1 cellular context compared by ENCODE assay signal in genomic region chr1:117366281-117366981, GRCh38.
TF ChIP-seq lines count a peak whose summit lies in the region.

No MANE protein-coding gene starts in this region.

TF ChIP-seq in HepG2, 621 proteins besides CTCF, POLR2A, EP300 and RAD21 (continued from another document and continues in another):
- TF ChIP-seq, protein P1, sequence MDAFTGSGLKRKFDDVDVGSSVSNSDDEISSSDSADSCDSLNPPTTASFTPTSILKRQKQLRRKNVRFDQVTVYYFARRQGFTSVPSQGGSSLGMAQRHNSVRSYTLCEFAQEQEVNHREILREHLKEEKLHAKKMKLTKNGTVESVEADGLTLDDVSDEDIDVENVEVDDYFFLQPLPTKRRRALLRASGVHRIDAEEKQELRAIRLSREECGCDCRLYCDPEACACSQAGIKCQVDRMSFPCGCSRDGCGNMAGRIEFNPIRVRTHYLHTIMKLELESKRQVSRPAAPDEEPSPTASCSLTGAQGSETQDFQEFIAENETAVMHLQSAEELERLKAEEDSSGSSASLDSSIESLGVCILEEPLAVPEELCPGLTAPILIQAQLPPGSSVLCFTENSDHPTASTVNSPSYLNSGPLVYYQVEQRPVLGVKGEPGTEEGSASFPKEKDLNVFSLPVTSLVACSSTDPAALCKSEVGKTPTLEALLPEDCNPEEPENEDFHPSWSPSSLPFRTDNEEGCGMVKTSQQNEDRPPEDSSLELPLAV (CRISPR knock-in tag; conservative IDR thresholded peaks at IDR 0.05; ENCODE audit: low read depth), result no peak
- TF ChIP-seq NFE2L1 (CRISPR knock-in tag; IDR thresholded peaks at IDR 0.05; ENCODE audit: borderline replicate concordance) (no peak), RAD51 (IDR thresholded peaks at IDR 0.05; ENCODE audit: borderline replicate concordance) (no peak), PATZ1 (CRISPR knock-in tag; IDR thresholded peaks at IDR 0.05) (no peak), ZNF781 (CRISPR knock-in tag; IDR thresholded peaks at IDR 0.05; ENCODE audit: borderline replicate concordance, not compliant biosample characterization) (no peak), TFE3 (CRISPR knock-in tag; IDR thresholded peaks at IDR 0.05) (no peak), ZFX (CRISPR knock-in tag; IDR thresholded peaks at IDR 0.05; ENCODE audit: low read depth) (no peak), ZNF18 (CRISPR knock-in tag; IDR thresholded peaks at IDR 0.05; ENCODE audit: insufficient replicate concordance) (no peak), TAF1 (CRISPR knock-in tag; IDR thresholded peaks at IDR 0.05) (no peak; the same call in 1 of the 2 replicates), MED13 (CRISPR knock-in tag; IDR thresholded peaks at IDR 0.05) (no peak), SRSF4 (IDR thresholded peaks at IDR 0.05; ENCODE audit: low read depth, low read length, poor library complexity, severe bottlenecking) (no peak), ONECUT2 (CRISPR knock-in tag; IDR thresholded peaks at IDR 0.05) (no peak), NFYC (CRISPR knock-in tag; IDR thresholded peaks at IDR 0.05) (no peak), ZFP1 (CRISPR knock-in tag; IDR thresholded peaks at IDR 0.05) (no peak), ZSCAN20 (CRISPR knock-in tag; IDR thresholded peaks at IDR 0.05; ENCODE audit: borderline replicate concordance) (no peak), CENPT (CRISPR knock-in tag; IDR thresholded peaks at IDR 0.05; ENCODE audit: low read depth) (no peak), ZNF260 (CRISPR knock-in tag; IDR thresholded peaks at IDR 0.05; ENCODE audit: borderline replicate concordance, low read depth) (no peak), ZNF318 (CRISPR knock-in tag; IDR thresholded peaks at IDR 0.05) (no peak), ISL2 (CRISPR knock-in tag; IDR thresholded peaks at IDR 0.05) (no peak), RARA (CRISPR knock-in tag; IDR thresholded peaks at IDR 0.05) (0 out of 2 replicates have a peak, but pooled peaks have one; percentile 5), DZIP1 (CRISPR knock-in tag; IDR thresholded peaks at IDR 0.05) (no peak)
- TF ChIP-seq, protein P2, sequence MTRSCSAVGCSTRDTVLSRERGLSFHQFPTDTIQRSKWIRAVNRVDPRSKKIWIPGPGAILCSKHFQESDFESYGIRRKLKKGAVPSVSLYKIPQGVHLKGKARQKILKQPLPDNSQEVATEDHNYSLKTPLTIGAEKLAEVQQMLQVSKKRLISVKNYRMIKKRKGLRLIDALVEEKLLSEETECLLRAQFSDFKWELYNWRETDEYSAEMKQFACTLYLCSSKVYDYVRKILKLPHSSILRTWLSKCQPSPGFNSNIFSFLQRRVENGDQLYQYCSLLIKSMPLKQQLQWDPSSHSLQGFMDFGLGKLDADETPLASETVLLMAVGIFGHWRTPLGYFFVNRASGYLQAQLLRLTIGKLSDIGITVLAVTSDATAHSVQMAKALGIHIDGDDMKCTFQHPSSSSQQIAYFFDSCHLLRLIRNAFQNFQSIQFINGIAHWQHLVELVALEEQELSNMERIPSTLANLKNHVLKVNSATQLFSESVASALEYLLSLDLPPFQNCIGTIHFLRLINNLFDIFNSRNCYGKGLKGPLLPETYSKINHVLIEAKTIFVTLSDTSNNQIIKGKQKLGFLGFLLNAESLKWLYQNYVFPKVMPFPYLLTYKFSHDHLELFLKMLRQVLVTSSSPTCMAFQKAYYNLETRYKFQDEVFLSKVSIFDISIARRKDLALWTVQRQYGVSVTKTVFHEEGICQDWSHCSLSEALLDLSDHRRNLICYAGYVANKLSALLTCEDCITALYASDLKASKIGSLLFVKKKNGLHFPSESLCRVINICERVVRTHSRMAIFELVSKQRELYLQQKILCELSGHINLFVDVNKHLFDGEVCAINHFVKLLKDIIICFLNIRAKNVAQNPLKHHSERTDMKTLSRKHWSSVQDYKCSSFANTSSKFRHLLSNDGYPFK (CRISPR knock-in tag; IDR thresholded peaks at IDR 0.05; ENCODE audit: borderline replicate concordance), result no peak
- TF ChIP-seq, protein P3, sequence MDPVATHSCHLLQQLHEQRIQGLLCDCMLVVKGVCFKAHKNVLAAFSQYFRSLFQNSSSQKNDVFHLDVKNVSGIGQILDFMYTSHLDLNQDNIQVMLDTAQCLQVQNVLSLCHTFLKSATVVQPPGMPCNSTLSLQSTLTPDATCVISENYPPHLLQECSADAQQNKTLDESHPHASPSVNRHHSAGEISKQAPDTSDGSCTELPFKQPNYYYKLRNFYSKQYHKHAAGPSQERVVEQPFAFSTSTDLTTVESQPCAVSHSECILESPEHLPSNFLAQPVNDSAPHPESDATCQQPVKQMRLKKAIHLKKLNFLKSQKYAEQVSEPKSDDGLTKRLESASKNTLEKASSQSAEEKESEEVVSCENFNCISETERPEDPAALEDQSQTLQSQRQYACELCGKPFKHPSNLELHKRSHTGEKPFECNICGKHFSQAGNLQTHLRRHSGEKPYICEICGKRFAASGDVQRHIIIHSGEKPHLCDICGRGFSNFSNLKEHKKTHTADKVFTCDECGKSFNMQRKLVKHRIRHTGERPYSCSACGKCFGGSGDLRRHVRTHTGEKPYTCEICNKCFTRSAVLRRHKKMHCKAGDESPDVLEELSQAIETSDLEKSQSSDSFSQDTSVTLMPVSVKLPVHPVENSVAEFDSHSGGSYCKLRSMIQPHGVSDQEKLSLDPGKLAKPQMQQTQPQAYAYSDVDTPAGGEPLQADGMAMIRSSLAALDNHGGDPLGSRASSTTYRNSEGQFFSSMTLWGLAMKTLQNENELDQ (CRISPR knock-in tag; IDR thresholded peaks at IDR 0.05; ENCODE audit: borderline replicate concordance), result no peak
- TF ChIP-seq, protein P4, sequence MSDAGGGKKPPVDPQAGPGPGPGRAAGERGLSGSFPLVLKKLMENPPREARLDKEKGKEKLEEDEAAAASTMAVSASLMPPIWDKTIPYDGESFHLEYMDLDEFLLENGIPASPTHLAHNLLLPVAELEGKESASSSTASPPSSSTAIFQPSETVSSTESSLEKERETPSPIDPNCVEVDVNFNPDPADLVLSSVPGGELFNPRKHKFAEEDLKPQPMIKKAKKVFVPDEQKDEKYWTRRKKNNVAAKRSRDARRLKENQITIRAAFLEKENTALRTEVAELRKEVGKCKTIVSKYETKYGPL (CRISPR knock-in tag; IDR thresholded peaks at IDR 0.05), result 0 out of 2 replicates have a peak, but pooled peaks have one; percentile 23
